17 cellular contexts compared by ENCODE assay signal in the genomic region with DNA sequence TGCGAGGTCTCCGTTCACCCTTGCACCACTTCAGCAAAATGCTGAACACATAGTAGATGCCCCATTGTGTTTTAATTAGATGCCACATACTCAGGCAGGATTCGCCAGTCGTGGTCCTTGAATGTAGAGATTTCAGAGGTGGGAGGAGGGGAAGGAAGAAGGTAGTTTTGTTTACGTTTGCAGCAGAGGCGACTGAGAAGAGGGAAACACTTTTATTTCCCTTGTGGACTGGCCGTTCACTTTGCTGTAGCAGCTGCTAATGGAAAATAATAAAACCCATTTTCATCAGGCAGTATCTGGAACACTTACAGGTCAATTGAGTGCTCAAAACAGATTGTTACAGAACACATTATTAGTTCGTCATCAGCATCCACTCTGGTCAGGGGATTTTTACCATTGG.
DNase-seq lines count a peak whose midpoint lies in the region; ATAC-seq, FAIRE-seq and TF ChIP-seq lines count a peak whose summit lies in the region.
"Had no signal": no experiment of that assay in that cellular context is flagged by ENCODE, and none has a peak within 500 bp of the region (broad histone marks: within the 10 kb centered on the region; RNA-seq: fewer than 3 reads in every experiment).

No MANE protein-coding gene starts in this region.

- ATAC-seq in HG03108 (IDR thresholded peaks at IDR 0.05; ENCODE audit: unreplicated experiment) = no peak
- ATAC-seq: activated CD4-positive, CD25-positive, alpha-beta regulatory T cell treated with anti-CD3 and anti-CD28 coated beads, Interleukin-2, amount 50 U/mL, for 24 hours; activated naive CD4-positive, alpha-beta T cell treated with anti-CD3 and anti-CD28 coated beads, Interleukin-2, amount 50 U/mL, for 72 hours; GM12878 had no signal

- H3K4me2 ChIP-seq in astrocyte (ENCODE audit: low read length) = peak overlapping the region; percentile 47

- no peaks in the 10 kb centered on the region for H3K36me3 ChIP-seq in HUES48 (ENCODE audit: control insufficient read depth, insufficient read depth, low read length)
- H3K36me3 ChIP-seq in astrocyte (ENCODE audit: insufficient read depth, low read length) = no peaks in the 10 kb centered on the region
- H3K36me3 ChIP-seq in iPS-20b (ENCODE audit: insufficient read depth, low read depth, low read length) = no peaks in the 10 kb centered on the region
- no peaks in the 10 kb centered on the region for H3K36me3 ChIP-seq in stomach
- H3K36me3 ChIP-seq in BE2C = no peaks in the 10 kb centered on the region
- no peaks in the 10 kb centered on the region for H3K36me3 ChIP-seq in A673 (ENCODE audit: insufficient read depth, low read length, poor library complexity, severe bottlenecking)
- H3K36me3 ChIP-seq: pancreas had no signal

- H3K9ac ChIP-seq in HUES48 (ENCODE audit: low read depth, low read length) (no peak overlapping the region), astrocyte (ENCODE audit: low read length) (no peak overlapping the region), iPS-20b (ENCODE audit: low read depth, low read length) (peak overlapping the region; percentile 8; the same call in 1 of the 2 replicates)

- H3K9me3 Mint-ChIP-seq in astrocyte (ENCODE audit: unreplicated experiment) = no peaks in the 10 kb centered on the region
- H3K9me3 Mint-ChIP-seq: activated naive CD4-positive, alpha-beta T cell treated with anti-CD3 and anti-CD28 coated beads, Interleukin-2, amount 50 U/mL, for 72 hours; T-helper 1 cell treated with Interleukin-12 subunit alpha and Interleukin-12 subunit beta and Interleukin-4 antibody, amounts not matched to agents 30 μg/mL and 1 μg/mL, for 36 hours had no signal

- H3K27me3 Mint-ChIP-seq in astrocyte (ENCODE audit: low read depth, unreplicated experiment) = no peaks in the 10 kb centered on the region

- peaks cover 19% of the 10 kb centered on the region for H3K4me1 ChIP-seq in HUES48 (ENCODE audit: control insufficient read depth, insufficient read depth, low read length)
- peaks cover 16% of the 10 kb centered on the region for H3K4me1 ChIP-seq in astrocyte (ENCODE audit: insufficient read depth, low read length)
- peaks cover 15% of the 10 kb centered on the region for H3K4me1 ChIP-seq in iPS-20b (ENCODE audit: insufficient read depth, low read length)
- peaks cover 0 to 28% (median 14%) of the 10 kb centered on the region in 4 donors for H3K4me1 ChIP-seq in stomach
- H3K4me1 ChIP-seq in BE2C = no peaks in the 10 kb centered on the region
- peaks cover 6% of the 10 kb centered on the region for H3K4me1 ChIP-seq in A673 (ENCODE audit: insufficient read depth, low read length, poor library complexity, severe bottlenecking)
- H3K4me1 ChIP-seq: pancreas had no signal

- WGBS in stomach, 5 donors = 54 to 75% (median 62%) methylated on average over 8 of the region's 8 CpGs

- no peaks in the 10 kb centered on the region for H3K27me3 ChIP-seq in HUES48 (ENCODE audit: control insufficient read depth, insufficient read depth, low read length)
- no peaks in the 10 kb centered on the region for H3K27me3 ChIP-seq in astrocyte (ENCODE audit: insufficient read depth, low read length)
- no peaks in the 10 kb centered on the region for H3K27me3 ChIP-seq in iPS-20b (ENCODE audit: insufficient read depth, low read length)
- H3K27me3 ChIP-seq in stomach = no peaks in the 10 kb centered on the region
- no peaks in the 10 kb centered on the region for H3K27me3 ChIP-seq in BE2C
- no peaks in the 10 kb centered on the region for H3K27me3 ChIP-seq in A673 (replicated peaks; ENCODE audit: insufficient read depth, low read depth, low read length, poor library complexity)
- H3K27me3 ChIP-seq: pancreas had no signal

- TF ChIP-seq POLR2A in stomach (IDR thresholded peaks at IDR 0.05) = no peak

- POLR2A ChIA-PET in A673 (lab: Charles Lee; ENCODE audit: low non-redundant PET) = no interaction called here

- no peaks in the 10 kb centered on the region for H4K20me1 ChIP-seq in astrocyte (ENCODE audit: insufficient read depth, low read length)

- BruUV-seq in A673 (replicated peaks; lab: Mats Ljungman, UMichigan) = no TSS peak

- no peaks in the 10 kb centered on the region for H3K79me2 ChIP-seq in astrocyte (ENCODE audit: insufficient read depth, low read length)

- H3K27ac Mint-ChIP-seq in astrocyte (ENCODE audit: unreplicated experiment) = no peak overlapping the region
- H3K27ac Mint-ChIP-seq: activated naive CD4-positive, alpha-beta T cell treated with anti-CD3 and anti-CD28 coated beads, Interleukin-2, amount 50 U/mL, for 72 hours; T-helper 1 cell treated with Interleukin-12 subunit alpha and Interleukin-12 subunit beta and Interleukin-4 antibody, amounts not matched to agents 30 μg/mL and 1 μg/mL, for 36 hours had no signal

- H3K4me1 Mint-ChIP-seq in astrocyte (ENCODE audit: low read depth, unreplicated experiment) = peaks cover 27% of the 10 kb centered on the region

- TF ChIP-seq CTCF in astrocyte (IDR thresholded peaks at IDR 0.05; ENCODE audit: insufficient read depth, low read depth, low read length) (no peak), stomach (IDR thresholded peaks at IDR 0.05) (no peak), BE2C (IDR thresholded peaks at IDR 0.05; ENCODE audit: low read depth, low read length) (no peak), A673 (conservative IDR thresholded peaks at IDR 0.05; ENCODE audit: low read depth, low read length) (no peak)

- TF ChIP-seq EP300 in stomach (IDR thresholded peaks at IDR 0.05) = no peak

- H2AFZ ChIP-seq in astrocyte (ENCODE audit: low read depth, low read length) = peak overlapping the region; percentile 31

- H3K9me3 ChIP-seq in HUES48 (ENCODE audit: control insufficient read depth, insufficient read depth, low read length) (peaks cover 10% of the 10 kb centered on the region; the same call in 1 of the 2 replicates), astrocyte (ENCODE audit: insufficient read depth, low read depth, low read length) (peaks cover 6% of the 10 kb centered on the region), iPS-20b (ENCODE audit: insufficient read depth, low read depth, low read length) (peaks cover 11% of the 10 kb centered on the region; the same call in 1 of the 2 replicates), stomach (peaks cover 0 to 13% (median 5%) of the 10 kb centered on the region in 4 donors), BE2C (no peaks in the 10 kb centered on the region), A673 (ENCODE audit: low read depth, low read length, poor library complexity, severe bottlenecking) (peaks cover 3% of the 10 kb centered on the region)
- H3K9me3 ChIP-seq: pancreas had no signal

- DNase-seq in astrocyte (ENCODE audit: low read depth) = no peak
- no peak for DNase-seq in stomach
- no peak for DNase-seq in BE2C
- no peak for DNase-seq in A673 (ENCODE audit: low spot score)
- DNase-seq: activated CD8-positive, alpha-beta memory T cell treated with anti-CD3 and anti-CD28 coated beads, Interleukin-2, amount 50 U/mL, for 48 hours; cerebellar nuclear complex; erythroblast; MM.1S; NCI-H345; pancreas had no signal

- H3K27ac ChIP-seq in HUES48 (ENCODE audit: low read depth, low read length) = no peak overlapping the region
- no peak overlapping the region for H3K27ac ChIP-seq in astrocyte (ENCODE audit: low read depth, low read length)
- H3K27ac ChIP-seq in iPS-20b (ENCODE audit: low read length) = no peak overlapping the region
- H3K27ac ChIP-seq in stomach = peak overlapping the region in 3 of 5 donors; percentile 16 to 74 (median 41)
- no peak overlapping the region for H3K27ac ChIP-seq in A673 (ENCODE audit: low read depth, low read length, poor library complexity, severe bottlenecking)
- H3K27ac ChIP-seq: pancreas had no signal

- no peaks in the 10 kb centered on the region for H3K36me3 Mint-ChIP-seq in astrocyte (ENCODE audit: low read depth, unreplicated experiment)
- H3K36me3 Mint-ChIP-seq: activated naive CD4-positive, alpha-beta T cell treated with anti-CD3 and anti-CD28 coated beads, Interleukin-2, amount 50 U/mL, for 72 hours had no signal

- intact Hi-C loops in stomach (cut with DNase I; ENCODE audit: low total_unique reads) (no loop called here), A673 (cut with micrococcal nuclease; ENCODE audit: unreplicated experiment) (no loop called here)

- 0 out of 2 replicates have a peak overlapping the region, but pooled peaks have one; percentile 3 for H3K4me3 ChIP-seq in HUES48 (ENCODE audit: low read depth, low read length)
- no peak overlapping the region for H3K4me3 ChIP-seq in astrocyte (ENCODE audit: insufficient read depth, low read depth, low read length)
- no peak overlapping the region; the same call in 1 of the 2 replicates for H3K4me3 ChIP-seq in iPS-20b (ENCODE audit: low read length)
- no peak overlapping the region for H3K4me3 ChIP-seq in stomach
- no peak overlapping the region for H3K4me3 ChIP-seq in BE2C (ENCODE audit: low read depth, low read length)
- H3K4me3 ChIP-seq in A673 (ENCODE audit: low read depth, low read length, poor library complexity, severe bottlenecking) = no peak overlapping the region
- H3K4me3 ChIP-seq: GM12878, pancreas had no signal

- no peak overlapping the region for H3K4me3 Mint-ChIP-seq in astrocyte (ENCODE audit: unreplicated experiment)
- H3K4me3 Mint-ChIP-seq: T-helper 1 cell treated with Interleukin-12 subunit alpha and Interleukin-12 subunit beta and Interleukin-4 antibody, amounts not matched to agents 30 μg/mL and 1 μg/mL, for 36 hours had no signal

- no peak for FAIRE-seq in astrocyte (lab: Jason Lieb, UNC)
- FAIRE-seq: GM12878, pancreas had no signal

- CTCF ChIA-PET in A673 (lab: Charles Lee) = no interaction called here

Comparison
In these comparisons a context has a peak if more than half of its experiments do, and no peak if none do; other contexts are left out.
1. H3K27ac ChIP-seq: peak in stomach (3 of 5); none in HUES48 (single experiment), astrocyte (single experiment), iPS-20b (single experiment) and A673 (single experiment).